13 cellular contexts compared by ENCODE assay signal in the genomic region with DNA sequence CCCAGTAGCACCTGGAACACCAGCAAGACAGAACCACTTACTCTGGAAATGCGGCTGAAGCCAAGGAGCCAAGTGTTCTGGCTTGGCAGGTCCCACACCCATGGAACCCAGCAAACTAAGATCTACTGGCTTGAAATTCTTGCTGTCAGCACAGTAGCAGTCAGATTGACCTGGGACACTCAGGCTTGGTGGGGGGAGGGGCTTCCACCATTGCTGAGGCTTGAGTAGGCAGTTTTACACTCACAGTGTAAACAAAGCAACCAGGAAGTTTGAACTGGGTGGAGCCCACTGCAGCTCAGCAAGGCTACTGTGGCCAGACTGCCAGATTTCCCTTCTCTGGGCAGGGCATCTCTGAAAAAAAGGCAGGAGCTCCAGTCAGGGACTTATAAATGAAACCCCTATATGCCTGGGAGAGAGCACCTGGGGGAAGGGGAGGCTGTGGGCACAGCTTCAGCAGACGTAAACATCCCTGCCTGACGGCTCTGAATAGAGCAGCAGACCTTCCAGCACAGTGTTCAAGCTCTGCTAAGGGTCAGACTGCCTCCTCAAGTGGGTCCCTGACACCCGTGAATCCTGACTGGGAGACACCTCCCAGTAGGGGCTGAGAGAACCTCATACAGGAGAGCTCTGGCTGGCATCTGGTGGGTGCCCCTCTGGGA.
DNase-seq lines count a peak whose midpoint lies in the region; ATAC-seq and TF ChIP-seq lines count a peak whose summit lies in the region.
"Had no signal": no experiment of that assay in that cellular context is flagged by ENCODE, and none has a peak within 500 bp of the region (broad histone marks: within the 10 kb centered on the region; RNA-seq: fewer than 3 reads in every experiment).

No MANE protein-coding gene starts in this region.

- no peak for ATAC-seq in GM19467 (IDR thresholded peaks at IDR 0.05; ENCODE audit: unreplicated experiment)
- ATAC-seq: gastroesophageal sphincter had no signal

- H3K27ac ChIP-seq in HUES64 (ENCODE audit: low read depth, low read length), result no peak overlapping the region
- no peak overlapping the region for H3K27ac ChIP-seq in SJCRH30
- H3K27ac ChIP-seq: ascending aorta, gastroesophageal sphincter, tibial artery had no signal

- H3K27me3 ChIP-seq in HUES64 (ENCODE audit: insufficient read depth, low read length) (no peaks in the 10 kb centered on the region), SJCRH30 (no peaks in the 10 kb centered on the region)
- H3K27me3 ChIP-seq: ascending aorta, gastroesophageal sphincter, tibial artery had no signal

- 74% methylated on average over 4 of the region's 4 CpGs for WGBS in HUES64

- no peak for TF ChIP-seq CTCF in fibroblast of the aortic adventitia (IDR thresholded peaks at IDR 0.05; ENCODE audit: insufficient read depth, low read length)

- H3K36me3 ChIP-seq in HUES64 (ENCODE audit: insufficient read depth, low read length) (no peaks in the 10 kb centered on the region), SJCRH30 (no peaks in the 10 kb centered on the region)
- H3K36me3 ChIP-seq: ascending aorta, gastroesophageal sphincter, tibial artery had no signal

- DNase-seq in SJCRH30 (peak; percentile 15 to 21), fibroblast of the aortic adventitia (ENCODE audit: low read depth) (peak; percentile 32), skeletal muscle cell (ENCODE audit: low read depth) (peak; percentile 13), HuH-7.5 (ENCODE audit: low spot score) (no peak), cerebellar nuclear complex (lab: John Stamatoyannopoulos, UW) (no peak)
- DNase-seq in activated CD8-positive, alpha-beta memory T cell treated with anti-CD3 and anti-CD28 coated beads for 24 hours, result no peak
- DNase-seq: activated CD4-positive, alpha-beta memory T cell treated with anti-CD3 and anti-CD28 coated beads for 36 hours; stimulated activated CD4-positive, alpha-beta T cell treated with anti-CD3 and anti-CD28 coated beads, Interleukin-4, amount 100 ng/mL, for 24 hours; tibial artery had no signal

- no peaks in the 10 kb centered on the region for H3K4me1 ChIP-seq in HUES64 (ENCODE audit: insufficient read depth, low read length)
- H3K4me1 ChIP-seq in SJCRH30, result no peaks in the 10 kb centered on the region
- H3K4me1 ChIP-seq: ascending aorta, gastroesophageal sphincter, tibial artery had no signal

- no peaks in the 10 kb centered on the region for H3K9me3 ChIP-seq in HUES64 (ENCODE audit: insufficient read depth, low read depth, low read length)
- H3K9me3 ChIP-seq in SJCRH30 (replicated peaks), result no peaks in the 10 kb centered on the region; the same call in 1 of the 2 replicates

- H3K9ac ChIP-seq in HUES64 (ENCODE audit: low read depth, low read length), result 0 out of 2 replicates have a peak overlapping the region, but pooled peaks have one; percentile 16

- H3K4me3 ChIP-seq in HUES64 (ENCODE audit: low read length), result no peak overlapping the region
- no peak overlapping the region for H3K4me3 ChIP-seq in SJCRH30
- H3K4me3 ChIP-seq in fibroblast of the aortic adventitia (ENCODE audit: low read depth, low read length), result no peak overlapping the region
- no peak overlapping the region for H3K4me3 ChIP-seq in skeletal muscle cell (ENCODE audit: low read depth, low read length)
- H3K4me3 ChIP-seq: ascending aorta, gastroesophageal sphincter, tibial artery had no signal

Comparison
In these comparisons a context has a peak if more than half of its experiments do, and no peak if none do; other contexts are left out.
1. DNase-seq: peak in SJCRH30 (2 of 2), fibroblast of the aortic adventitia (single experiment) and skeletal muscle cell (single experiment); none in HuH-7.5 (single experiment), activated CD8-positive, alpha-beta memory T cell treated with anti-CD3 and anti-CD28 coated beads for 24 hours (single experiment) and cerebellar nuclear complex (0 of 2).